10 cellular contexts compared by ENCODE assay signal in genomic region chr5:136066705-136067271, GRCh38. TPM values are rescaled to one million over a fixed set of nuclear protein-coding genes. Genes with fewer than 3 reads are reported as not detected.
DNase-seq lines count a peak whose midpoint lies in the region; ATAC-seq and TF ChIP-seq lines count a peak whose summit lies in the region.
"Had no signal": no experiment of that assay in that cellular context is flagged by ENCODE, and none has a peak within 500 bp of the region (broad histone marks: within the 10 kb centered on the region; RNA-seq: fewer than 3 reads in every experiment).

No MANE protein-coding gene starts in this region.

- H3K36me3 ChIP-seq in hepatocyte (replicated peaks; ENCODE audit: insufficient read depth, low read depth) (no peaks in the 10 kb centered on the region), transverse colon (no peaks in the 10 kb centered on the region), PC-9 (ENCODE audit: low read depth) (0 out of 2 replicates have a peak, but pooled peaks cover 5% of the 10 kb centered on the region)

- H3K36me3 Mint-ChIP-seq in activated naive CD4-positive, alpha-beta T cell treated with anti-CD3 and anti-CD28 coated beads, Interleukin-2, amount 50 U/mL, for 72 hours: peaks cover 0 to 5% of the 10 kb centered on the region in 2 donors
- H3K36me3 Mint-ChIP-seq: activated naive CD8-positive, alpha-beta T cell treated with anti-CD3 and anti-CD28 coated beads for 36 hours had no signal

- H3K27ac ChIP-seq in hepatocyte (peak overlapping the region; percentile 45), transverse colon (peak overlapping the region; percentile 27 to 63 (median 52)), PC-9 (no peak overlapping the region)

- in situ Hi-C loops in astrocyte of the spinal cord (cut with HindIII; ENCODE audit: low sequenced_read_pairs) (no loop called here), transverse colon (cut with MboI; ENCODE audit: low pct_ligation_motif_present in 1 of 4, low pct_unique_long_range_greater_than_20kb in 1 of 4, low sequenced_read_pairs in 3 of 4) (loop anchor here in 2 of 4 donors (10.0 to 25.0 kb wide), 2 partner anchors 112 to 129 kb away; partner anchors contain the start of gene LECT2 (in 1 of the 2))

- no TSS peak for BruUV-seq in PC-9 (replicated peaks; lab: Mats Ljungman, UMichigan)

- no peaks in the 10 kb centered on the region for H3K9me2 ChIP-seq in hepatocyte (replicated peaks; ENCODE audit: insufficient read depth)
- H3K9me2 ChIP-seq in PC-9 (ENCODE audit: insufficient read depth): no peaks in the 10 kb centered on the region

- H3K27me3 ChIP-seq in hepatocyte (no peaks in the 10 kb centered on the region), transverse colon (no peaks in the 10 kb centered on the region), PC-9 (ENCODE audit: insufficient read depth, low read depth) (no peaks in the 10 kb centered on the region)

- no peak for TF ChIP-seq EP300 in transverse colon (IDR thresholded peaks at IDR 0.05; ENCODE audit: low read depth)

- H3K4me3 ChIP-seq in astrocyte of the spinal cord (ENCODE audit: low read depth, low read length) (no peak overlapping the region), hepatocyte (no peak overlapping the region), transverse colon (no peak overlapping the region), PC-9 (no peak overlapping the region)

- DNase-seq in NCI-H1417 (lab: John Stamatoyannopoulos, UW) (peak in 2 of 3 experiments; percentile 2 to 12), NCI-H1417 treated with DMSO at 0.1 percent for 48 hours (lab: John Stamatoyannopoulos, UW) (no peak), astrocyte of the spinal cord (ENCODE audit: low read depth, low spot score) (no peak), hepatocyte (ENCODE audit: low spot score) (no peak), transverse colon (no peak), PC-9 (no peak)
- DNase-seq in activated CD4-positive, alpha-beta T cell treated with anti-CD3 and anti-CD28 coated beads, Interleukin-2, amount 50 U/mL, for 1 hour: no peak
- no peak for DNase-seq in activated naive CD4-positive, alpha-beta T cell treated with anti-CD3 and anti-CD28 coated beads, Interleukin-2, amount 50 U/mL, for 72 hours (ENCODE audit: low spot score in 2 of 2)
- DNase-seq: activated naive CD8-positive, alpha-beta T cell treated with anti-CD3 and anti-CD28 coated beads for 36 hours; NCI-H1092 had no signal

- no peaks in the 10 kb centered on the region for H3K9me3 Mint-ChIP-seq in activated naive CD4-positive, alpha-beta T cell treated with anti-CD3 and anti-CD28 coated beads, Interleukin-2, amount 50 U/mL, for 72 hours
- H3K9me3 Mint-ChIP-seq: activated naive CD8-positive, alpha-beta T cell treated with anti-CD3 and anti-CD28 coated beads for 36 hours had no signal

- no peak for ATAC-seq in activated naive CD4-positive, alpha-beta T cell treated with anti-CD3 and anti-CD28 coated beads, Interleukin-2, amount 50 U/mL, for 72 hours

- H3K79me2 ChIP-seq in hepatocyte (no peaks in the 10 kb centered on the region), PC-9 (ENCODE audit: low read depth) (no peaks in the 10 kb centered on the region)

- CTCF ChIA-PET in PC-9 (lab: Charles Lee): interaction anchor here (0.7 kb wide), 1 partner anchor 90 kb away, joined by 8 read pairs; no protein-coding TSS in a partner anchor

- H3K9me3 ChIP-seq in hepatocyte (ENCODE audit: low read depth) (no peaks in the 10 kb centered on the region), transverse colon (no peaks in the 10 kb centered on the region), PC-9 (ENCODE audit: insufficient read depth, low read depth) (0 out of 2 replicates have a peak, but pooled peaks cover 2% of the 10 kb centered on the region)

- H2AFZ ChIP-seq in hepatocyte (no peak overlapping the region), PC-9 (no peak overlapping the region)

- H3K27ac Mint-ChIP-seq in activated naive CD4-positive, alpha-beta T cell treated with anti-CD3 and anti-CD28 coated beads, Interleukin-2, amount 50 U/mL, for 72 hours: no peak overlapping the region
- H3K27ac Mint-ChIP-seq: activated naive CD8-positive, alpha-beta T cell treated with anti-CD3 and anti-CD28 coated beads for 36 hours had no signal

- H3K4me2 ChIP-seq in hepatocyte (no peak overlapping the region), PC-9 (no peak overlapping the region)

- WGBS in hepatocyte (ENCODE audit: low lambda C conversion rate, missing lambda C conversion rate): 74% methylated on average over 4 of the region's 4 CpGs
- WGBS in transverse colon (ENCODE audit: low coverage in 1 of 2), 2 donors: 32 to 100% methylated on average over 1 to 4 of the region's 4 CpGs

- no peaks in the 10 kb centered on the region for H3F3A ChIP-seq in PC-9 (ENCODE audit: insufficient read depth, low read depth)

- intact Hi-C loops in transverse colon (cut with DNase I; ENCODE audit: low total_unique reads): loop anchor here (10.0 kb wide), 1 partner anchor 122 kb away; no protein-coding TSS in a partner anchor
- intact Hi-C loops in PC-9 (cut with micrococcal nuclease; ENCODE audit: unreplicated experiment): no loop called here

- peak; percentile 22 for TF ChIP-seq CTCF in astrocyte of the spinal cord (IDR thresholded peaks at IDR 0.05; ENCODE audit: low read depth, low read length)
- peak; percentile 13 for TF ChIP-seq CTCF in hepatocyte (IDR thresholded peaks at IDR 0.05; ENCODE audit: poor library complexity)
- peak in 3 of 5 experiments; percentile 9 to 25 (median 20) for TF ChIP-seq CTCF in transverse colon (IDR thresholded peaks at IDR 0.05)
- no peak for TF ChIP-seq CTCF in PC-9 (conservative IDR thresholded peaks at IDR 0.05)

- POLR2A ChIA-PET in PC-9 (lab: Charles Lee; ENCODE audit: unreplicated experiment): interaction anchor here (0.6 kb wide), 1 partner anchor 13 kb away, joined by 4 read pairs; no protein-coding TSS in a partner anchor

- no peaks in the 10 kb centered on the region for H3K4me1 ChIP-seq in hepatocyte (ENCODE audit: insufficient read depth)
- H3K4me1 ChIP-seq in transverse colon: peaks cover 0 to 15% (median 10%) of the 10 kb centered on the region in 4 donors
- no peaks in the 10 kb centered on the region for H3K4me1 ChIP-seq in PC-9 (replicated peaks; ENCODE audit: insufficient read depth)

- H4K20me1 ChIP-seq in hepatocyte (ENCODE audit: insufficient read depth, poor library complexity, severe bottlenecking) (no peaks in the 10 kb centered on the region), PC-9 (ENCODE audit: insufficient read depth) (no peaks in the 10 kb centered on the region)

- TF ChIP-seq POLR2A in transverse colon (IDR thresholded peaks at IDR 0.05): no peak

RNA-seq across cellular contexts. Expression of gene TGFBI, which starts 38.0 kb away (rescaled TPM):
- 316 and 401 TPM in 2 replicates for total RNA-seq in hepatocyte
- 396 and 509 TPM in 2 replicates for polyA plus RNA-seq in hepatocyte
- 10 to 100 TPM; 22.4 to 79.6 (median 29.8) TPM for total RNA-seq in transverse colon
- not detected for total RNA-seq in activated naive CD4-positive, alpha-beta T cell treated with anti-CD3 and anti-CD28 coated beads, Interleukin-2, amount 50 U/mL, for 72 hours
- total RNA-seq in PC-9 (2021): 430 and 437 TPM in 2 replicates
- total RNA-seq: activated naive CD8-positive, alpha-beta T cell treated with anti-CD3 and anti-CD28 coated beads for 36 hours had no signal

Comparison
In these comparisons a context has a peak if more than half of its experiments do, and no peak if none do; other contexts are left out.
1. DNase-seq: peak in NCI-H1417 (2 of 3); none in NCI-H1417 treated with DMSO at 0.1 percent for 48 hours (single experiment), astrocyte of the spinal cord (single experiment), hepatocyte (single experiment), transverse colon (single experiment), activated CD4-positive, alpha-beta T cell treated with anti-CD3 and anti-CD28 coated beads, Interleukin-2, amount 50 U/mL, for 1 hour (single experiment), activated naive CD4-positive, alpha-beta T cell treated with anti-CD3 and anti-CD28 coated beads, Interleukin-2, amount 50 U/mL, for 72 hours (0 of 2) and PC-9 (0 of 2).
2. RNA of gene TGFBI, which starts 38.0 kb away (total RNA-seq): 430 to 437 TPM in PC-9, 316 to 401 TPM in hepatocyte and 22.4 to 79.6 TPM in transverse colon; not detected in activated naive CD4-positive, alpha-beta T cell treated with anti-CD3 and anti-CD28 coated beads, Interleukin-2, amount 50 U/mL, for 72 hours; every median in the first group is over 10 times any median in the second.